Comparison of ENCODE assay signal across 14 cellular contexts in genomic region chr22:23068096-23068831, GRCh38. TPM values are rescaled to one million over a fixed set of nuclear protein-coding genes. Genes with fewer than 3 reads are reported as not detected.
DNase-seq lines count a peak whose midpoint lies in the region; ATAC-seq and TF ChIP-seq lines count a peak whose summit lies in the region.
"Had no signal": no experiment of that assay in that cellular context is flagged by ENCODE, and none has a peak within 500 bp of the region (broad histone marks: within the 10 kb centered on the region; RNA-seq: fewer than 3 reads in every experiment).

No MANE protein-coding gene starts in this region.

- no peak for TF ChIP-seq CTCF in RWPE2 (IDR thresholded peaks at IDR 0.05; ENCODE audit: poor library complexity, severe bottlenecking)
- no peak for TF ChIP-seq CTCF in left ventricle myocardium inferior (IDR thresholded peaks at IDR 0.05; ENCODE audit: borderline replicate concordance)

- no peak for DNase-seq in CD4-positive, CD25-positive, alpha-beta regulatory T cell
- peak; percentile 47 for DNase-seq in RWPE2 (ENCODE audit: low spot score)
- DNase-seq in left ventricle myocardium inferior = no peak
- DNase-seq in renal cortical epithelial cell (ENCODE audit: low read depth) = peak; percentile 18
- no peak for DNase-seq in foreskin melanocyte
- DNase-seq in NCI-H510A treated with DMSO at 0.1 percent for 48 hours (lab: John Stamatoyannopoulos, UW) = no peak
- no peak for DNase-seq in NCI-H1436 treated with DMSO at 0.1 percent for 48 hours (lab: John Stamatoyannopoulos, UW)
- DNase-seq: effector memory CD4-positive, alpha-beta T cell; EL; NCI-H1092; NCI-H2171 treated with DMSO at 0.1 percent for 48 hours had no signal

- intact Hi-C loops in left ventricle myocardium inferior (cut with micrococcal nuclease) = no loop called here

- no peak overlapping the region for H3K4me3 ChIP-seq in CD4-positive, CD25-positive, alpha-beta regulatory T cell (ENCODE audit: low read depth, low read length)
- H3K4me3 ChIP-seq in RWPE2 (ENCODE audit: severe bottlenecking) = no peak overlapping the region
- no peak overlapping the region for H3K4me3 ChIP-seq in left ventricle myocardium inferior
- H3K4me3 ChIP-seq: GM12878, GM23248 had no signal

- peak overlapping the region in 1 of 4 donors; percentile 22 for H3K4me3 Mint-ChIP-seq in CD4-positive, CD25-positive, alpha-beta regulatory T cell

- H3K27ac Mint-ChIP-seq in CD4-positive, CD25-positive, alpha-beta regulatory T cell = peak overlapping the region in 2 of 3 donors; percentile 13 to 72

- H3K27me3 Mint-ChIP-seq in CD4-positive, CD25-positive, alpha-beta regulatory T cell = peaks cover 16% of the 10 kb centered on the region

- no peak overlapping the region for H3K27ac ChIP-seq in CD4-positive, CD25-positive, alpha-beta regulatory T cell (ENCODE audit: insufficient read depth, low read length, poor library complexity, severe bottlenecking)
- no peak overlapping the region for H3K27ac ChIP-seq in RWPE2 (ENCODE audit: poor library complexity, severe bottlenecking)
- peak overlapping the region; percentile 38 for H3K27ac ChIP-seq in left ventricle myocardium inferior (replicated peaks)
- H3K27ac ChIP-seq: C4-2B, GM23248 had no signal

- peaks cover 17% of the 10 kb centered on the region for H3K4me1 ChIP-seq in CD4-positive, CD25-positive, alpha-beta regulatory T cell (ENCODE audit: control insufficient read depth, insufficient read depth, low read length, poor library complexity, severe bottlenecking)
- H3K4me1 ChIP-seq in RWPE2 (ENCODE audit: insufficient read depth, poor library complexity, severe bottlenecking) = no peaks in the 10 kb centered on the region
- peaks cover 36% of the 10 kb centered on the region for H3K4me1 ChIP-seq in left ventricle myocardium inferior

- no peaks in the 10 kb centered on the region for H3K36me3 Mint-ChIP-seq in CD4-positive, CD25-positive, alpha-beta regulatory T cell

- no peak for ATAC-seq in CD4-positive, CD25-positive, alpha-beta regulatory T cell (ENCODE audit: low read depth in 2 of 2)
- ATAC-seq in RWPE2 (ENCODE audit: low read depth) = no peak
- ATAC-seq: GM12878 had no signal

- peaks cover 0 to 31% (median 6%) of the 10 kb centered on the region in 4 donors for H3K4me1 Mint-ChIP-seq in CD4-positive, CD25-positive, alpha-beta regulatory T cell

- H3K36me3 ChIP-seq in CD4-positive, CD25-positive, alpha-beta regulatory T cell (ENCODE audit: control insufficient read depth, insufficient read depth, low read length) = no peaks in the 10 kb centered on the region
- no peaks in the 10 kb centered on the region for H3K36me3 ChIP-seq in RWPE2 (ENCODE audit: low read depth)
- no peaks in the 10 kb centered on the region for H3K36me3 ChIP-seq in left ventricle myocardium inferior

- H3K9me3 Mint-ChIP-seq in CD4-positive, CD25-positive, alpha-beta regulatory T cell = peaks cover 0 to 3% (median 0%) of the 10 kb centered on the region in 7 donors

- H3K27me3 ChIP-seq in CD4-positive, CD25-positive, alpha-beta regulatory T cell (ENCODE audit: control insufficient read depth, insufficient read depth, low read length) = no peaks in the 10 kb centered on the region
- no peaks in the 10 kb centered on the region for H3K27me3 ChIP-seq in RWPE2 (ENCODE audit: insufficient read depth, poor library complexity, severe bottlenecking)
- no peaks in the 10 kb centered on the region for H3K27me3 ChIP-seq in left ventricle myocardium inferior (ENCODE audit: low read depth)

- no peaks in the 10 kb centered on the region for H3K9me3 ChIP-seq in CD4-positive, CD25-positive, alpha-beta regulatory T cell (ENCODE audit: control insufficient read depth in 2 of 2, low read length in 2 of 2)
- H3K9me3 ChIP-seq in RWPE2 (ENCODE audit: severe bottlenecking) = peaks cover 18% of the 10 kb centered on the region
- H3K9me3 ChIP-seq in left ventricle myocardium inferior (replicated peaks) = no peaks in the 10 kb centered on the region

RNA-seq across cellular contexts. Expression of gene GNAZ, which starts 2.1 kb away (rescaled TPM):
- total RNA-seq in CD4-positive, CD25-positive, alpha-beta regulatory T cell = 3.6 TPM
- under 1 TPM in 2 of 4 donors, not detected in 2; 0.05 to 0.06 TPM for polyA plus RNA-seq in CD4-positive, CD25-positive, alpha-beta regulatory T cell
- total RNA-seq in left ventricle myocardium inferior (2.9 TPM), renal cortical epithelial cell (1.4 and 2.0 TPM in 2 replicates)

Comparison
In these comparisons a context has a peak if more than half of its experiments do, and no peak if none do; other contexts are left out.
1. DNase-seq: peak in RWPE2 (single experiment) and renal cortical epithelial cell (single experiment); none in CD4-positive, CD25-positive, alpha-beta regulatory T cell (0 of 3), left ventricle myocardium inferior (single experiment), foreskin melanocyte (single experiment), NCI-H510A treated with DMSO at 0.1 percent for 48 hours (single experiment) and NCI-H1436 treated with DMSO at 0.1 percent for 48 hours (single experiment).